In genomic region chr18:38244360-38244940, GRCh38 we compare ENCODE assay signal across 22 cellular contexts.
DNase-seq lines count a peak whose midpoint lies in the region; ATAC-seq and TF ChIP-seq lines count a peak whose summit lies in the region.
"Had no signal": no experiment of that assay in that cellular context is flagged by ENCODE, and none has a peak within 500 bp of the region (broad histone marks: within the 10 kb centered on the region; RNA-seq: fewer than 3 reads in every experiment).

No MANE protein-coding gene starts in this region.

- no peaks in the 10 kb centered on the region for H3K27me3 Mint-ChIP-seq in naive thymus-derived CD8-positive, alpha-beta T cell
- H3K27me3 Mint-ChIP-seq: B cell; CD4-positive, alpha-beta T cell had no signal

- in situ Hi-C loops in mammary epithelial cell (cut with MboI; ENCODE audit: low sequenced_read_pairs in 2 of 2), result no loop called here

- WGBS in mammary epithelial cell (ENCODE audit: low coverage, missing lambda C conversion rate), result 98% methylated on average over 4 of the region's 4 CpGs

- H2AFZ ChIP-seq in mammary epithelial cell (ENCODE audit: low read depth, low read length), result no peak overlapping the region

- ATAC-seq in naive thymus-derived CD8-positive, alpha-beta T cell, result no peak
- ATAC-seq: CD8-positive, alpha-beta T cell had no signal

- H3K27ac ChIP-seq in mammary epithelial cell (ENCODE audit: insufficient read depth, low read depth, low read length) (no peak overlapping the region), SJCRH30 (no peak overlapping the region)
- H3K27ac ChIP-seq: BLaER1 treated with 17β-estradiol and CSF1 and Interleukin-3, amounts not matched to agents 10 nM and 100 nM; C4-2B had no signal

- no peaks in the 10 kb centered on the region for H4K20me1 ChIP-seq in mammary epithelial cell (ENCODE audit: insufficient read depth, low read length)
- H4K20me1 ChIP-seq: BLaER1 treated with 17β-estradiol and CSF1 and Interleukin-3, amounts not matched to agents 10 nM and 100 nM had no signal

- H3K9me3 ChIP-seq in mammary epithelial cell (replicated peaks; ENCODE audit: insufficient read depth, low read length) (no peaks in the 10 kb centered on the region), SJCRH30 (replicated peaks) (no peaks in the 10 kb centered on the region)

- dilution Hi-C loops in mammary epithelial cell (cut with HindIII; ENCODE audit: low sequenced_read_pairs), result no loop called here

- no peak overlapping the region for H3K4me3 Mint-ChIP-seq in naive thymus-derived CD8-positive, alpha-beta T cell
- H3K4me3 Mint-ChIP-seq: B cell; CD4-positive, alpha-beta T cell; CD8-positive, alpha-beta T cell had no signal

- TF ChIP-seq CTCF in mammary epithelial cell (conservative IDR thresholded peaks at IDR 0.05 in 1 of 2, IDR thresholded peaks at IDR 0.05 in 1 of 2; ENCODE audit: extremely low read depth in 1 of 2, insufficient read depth in 1 of 2, low read depth in 1 of 2, low read length in 2 of 2), result no peak

- H3K9me3 Mint-ChIP-seq in naive thymus-derived CD8-positive, alpha-beta T cell, result peaks cover 0 to 7% (median 0%) of the 10 kb centered on the region in 9 donors

- no TSS peak for BruUV-seq in mammary epithelial cell (replicated peaks; lab: Mats Ljungman, UMichigan)

- no peak overlapping the region for H3K4me2 ChIP-seq in mammary epithelial cell (ENCODE audit: insufficient read depth, low read depth, low read length)
- H3K4me2 ChIP-seq: BLaER1 treated with 17β-estradiol and CSF1 and Interleukin-3, amounts not matched to agents 10 nM and 100 nM had no signal

- H3K36me3 ChIP-seq in mammary epithelial cell (ENCODE audit: insufficient read depth, low read length) (no peaks in the 10 kb centered on the region), SJCRH30 (no peaks in the 10 kb centered on the region)
- H3K36me3 ChIP-seq: BLaER1 treated with 17β-estradiol and CSF1 and Interleukin-3, amounts not matched to agents 10 nM and 100 nM had no signal

- intact Hi-C loops in mammary epithelial cell (cut with micrococcal nuclease), result loop anchor here (5.0 kb wide), 1 partner anchor 63 kb away; no protein-coding TSS in a partner anchor

- H3K27ac Mint-ChIP-seq in naive thymus-derived CD8-positive, alpha-beta T cell, result no peak overlapping the region
- H3K27ac Mint-ChIP-seq: B cell; CD4-positive, alpha-beta T cell; CD8-positive, alpha-beta T cell had no signal

- H3K4me1 ChIP-seq in mammary epithelial cell (ENCODE audit: insufficient read depth, low read length) (peaks cover 26% of the 10 kb centered on the region), SJCRH30 (peaks cover 3% of the 10 kb centered on the region; the same call in 1 of the 2 replicates)
- H3K4me1 ChIP-seq: BLaER1 treated with 17β-estradiol and CSF1 and Interleukin-3, amounts not matched to agents 10 nM and 100 nM had no signal

- no peaks in the 10 kb centered on the region for H3K36me3 Mint-ChIP-seq in naive thymus-derived CD8-positive, alpha-beta T cell
- H3K36me3 Mint-ChIP-seq: CD8-positive, alpha-beta T cell had no signal

- CTCF ChIA-PET in mammary epithelial cell (lab: Charles Lee; ENCODE audit: low non-redundant PET), result no interaction called here

- no peaks in the 10 kb centered on the region for H3K79me2 ChIP-seq in mammary epithelial cell (ENCODE audit: insufficient read depth, low read length)

- POLR2A ChIA-PET in naive thymus-derived CD8-positive, alpha-beta T cell (lab: Charles Lee), result no interaction called here

- H3K9ac ChIP-seq in mammary epithelial cell (ENCODE audit: insufficient read depth, low read length), result no peak overlapping the region
- H3K9ac ChIP-seq: BLaER1 treated with 17β-estradiol and CSF1 and Interleukin-3, amounts not matched to agents 10 nM and 100 nM had no signal

- H3K4me1 Mint-ChIP-seq in naive thymus-derived CD8-positive, alpha-beta T cell, result no peaks in the 10 kb centered on the region
- H3K4me1 Mint-ChIP-seq: B cell had no signal

- H3K4me3 ChIP-seq in mammary epithelial cell (replicated peaks in 1 of 3; ENCODE audit: insufficient read depth in 1 of 3, low read depth in 2 of 3, low read length in 3 of 3), result no peak overlapping the region
- H3K4me3 ChIP-seq in SJCRH30, result no peak overlapping the region
- H3K4me3 ChIP-seq: BLaER1 treated with 17β-estradiol and CSF1 and Interleukin-3, amounts not matched to agents 10 nM and 100 nM had no signal

- H3K27me3 ChIP-seq in mammary epithelial cell (ENCODE audit: insufficient read depth, low read length) (no peaks in the 10 kb centered on the region), SJCRH30 (no peaks in the 10 kb centered on the region)
- H3K27me3 ChIP-seq: BLaER1 treated with 17β-estradiol and CSF1 and Interleukin-3, amounts not matched to agents 10 nM and 100 nM had no signal

- DNase-seq in Ammon's horn (ENCODE audit: low spot score) (peak; percentile 9), COR-L47 (lab: John Stamatoyannopoulos, UW) (peak; percentile 7), NCI-H69 (lab: John Stamatoyannopoulos, UW) (peak; percentile 28), cerebellar nuclear complex (lab: John Stamatoyannopoulos, UW) (peak; percentile 24 to 61), mammary epithelial cell (no peak), SJCRH30 (no peak), NCI-H774 (lab: John Stamatoyannopoulos, UW) (no peak)
- no peak for DNase-seq in naive thymus-derived CD8-positive, alpha-beta T cell
- DNase-seq: 8988T; ACHN; CD4-positive, alpha-beta T cell; CD8-positive, alpha-beta T cell; DMS 273 treated with DMSO at 0.1 percent for 48 hours; DMS153; DMS53; DMS79; DND-41; EL; GF-D8 had no signal

Comparison
In these comparisons a context has a peak if more than half of its experiments do, and no peak if none do; other contexts are left out.
1. DNase-seq: peak in Ammon's horn (single experiment), COR-L47 (single experiment), NCI-H69 (single experiment) and cerebellar nuclear complex (2 of 2); none in mammary epithelial cell (single experiment), naive thymus-derived CD8-positive, alpha-beta T cell (0 of 10), SJCRH30 (0 of 2) and NCI-H774 (single experiment).